ENCODE assay signal across 8 cellular contexts in the genomic region with DNA sequence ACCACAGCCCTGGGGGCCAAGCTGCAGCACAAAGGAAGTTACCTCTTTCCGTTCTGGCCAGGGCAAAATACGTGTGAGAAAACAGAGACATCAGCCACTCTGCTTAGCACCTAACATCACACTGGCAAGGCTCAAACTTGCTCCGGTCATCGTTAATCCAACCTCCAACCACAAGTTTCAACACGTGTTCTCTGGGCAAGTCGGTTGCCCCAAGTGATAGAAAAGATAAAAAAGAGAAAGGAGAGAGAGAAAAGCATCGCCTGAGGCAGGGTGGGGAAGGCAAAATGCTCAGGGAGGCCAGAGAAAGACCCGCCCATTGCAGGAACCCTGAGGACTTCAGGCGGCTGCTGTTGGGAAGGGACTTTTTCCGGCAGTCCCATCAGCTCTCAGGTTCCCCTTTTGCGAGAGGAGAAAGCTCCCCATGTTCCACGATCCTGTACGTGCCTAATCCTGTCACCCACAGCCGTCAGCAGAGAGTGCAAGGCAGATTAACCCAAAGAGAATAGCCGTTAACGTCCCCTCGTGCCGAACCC. TPM values are rescaled to one million over a fixed set of nuclear protein-coding genes. Genes with fewer than 3 reads are reported as not detected.
A peak's percentile ranks its signal among the peaks of the same experiment; 100 is the strongest.
DNase-seq lines count a peak whose midpoint lies in the region; ATAC-seq and TF ChIP-seq lines count a peak whose summit lies in the region.

No MANE protein-coding gene starts in this region.

- H3K36me3 ChIP-seq in GM06990 (ENCODE audit: control insufficient read depth, insufficient read depth, low read length) = no peaks in the 10 kb centered on the region

- no peak overlapping the region for H3K4me3 Mint-ChIP-seq in activated B cell treated with CpG ODN at 0.5 μM for 24 hours
- peak overlapping the region in 5 of 10 donors; percentile 31 to 78 (median 43) for H3K4me3 Mint-ChIP-seq in naive thymus-derived CD8-positive, alpha-beta T cell

- no peaks in the 10 kb centered on the region for H3K27me3 Mint-ChIP-seq in activated B cell treated with CpG ODN at 0.5 μM for 24 hours
- H3K27me3 Mint-ChIP-seq in naive thymus-derived CD8-positive, alpha-beta T cell = no peaks in the 10 kb centered on the region

- H3K36me3 Mint-ChIP-seq in activated B cell treated with CpG ODN at 0.5 μM for 24 hours (ENCODE audit: low read depth) = no peaks in the 10 kb centered on the region
- no peaks in the 10 kb centered on the region for H3K36me3 Mint-ChIP-seq in naive thymus-derived CD8-positive, alpha-beta T cell

- POLR2A ChIA-PET in activated B cell treated with CpG ODN at 0.5 μM for 24 hours (lab: Charles Lee) = no interaction called here
- POLR2A ChIA-PET in naive thymus-derived CD8-positive, alpha-beta T cell (lab: Charles Lee) = no interaction called here

- ATAC-seq in HG02798 (IDR thresholded peaks at IDR 0.05; ENCODE audit: poor library complexity, unreplicated experiment) (peak; percentile 57), activated B cell treated with CpG ODN at 0.5 μM for 24 hours (ENCODE audit: low read depth) (no peak)
- ATAC-seq in naive thymus-derived CD8-positive, alpha-beta T cell = no peak

- no peaks in the 10 kb centered on the region for H3K27me3 ChIP-seq in GM06990 (replicated peaks; ENCODE audit: control insufficient read depth, insufficient read depth, low read length)

- intact Hi-C loops in activated B cell treated with CpG ODN at 0.5 μM for 24 hours (cut with micrococcal nuclease) = no loop called here

- peaks cover 39% of the 10 kb centered on the region for H3K4me1 Mint-ChIP-seq in activated B cell treated with CpG ODN at 0.5 μM for 24 hours
- peaks cover 23 to 55% (median 50%) of the 10 kb centered on the region in 4 donors for H3K4me1 Mint-ChIP-seq in naive thymus-derived CD8-positive, alpha-beta T cell

- no peaks in the 10 kb centered on the region for H3K9me3 Mint-ChIP-seq in activated B cell treated with CpG ODN at 0.5 μM for 24 hours
- H3K9me3 Mint-ChIP-seq in naive thymus-derived CD8-positive, alpha-beta T cell = no peaks in the 10 kb centered on the region

- DNase-seq in GM06990 (ENCODE audit: extremely low read depth, insufficient read length) (peak; percentile 50), activated B cell treated with CpG ODN at 0.5 μM for 24 hours (no peak), NCI-H2227 treated with DMSO at 0.1 percent for 48 hours (lab: John Stamatoyannopoulos, UW) (no peak), mesenteric fat pad (ENCODE audit: low spot score) (no peak), COLO668 (lab: John Stamatoyannopoulos, UW; ENCODE audit: unreplicated experiment) (no peak), NCI-H1105 (lab: John Stamatoyannopoulos, UW) (no peak)
- DNase-seq in naive thymus-derived CD8-positive, alpha-beta T cell = no peak

- CTCF ChIA-PET in activated B cell treated with CpG ODN at 0.5 μM for 24 hours (lab: Charles Lee) = no interaction called here

- H3K27ac Mint-ChIP-seq in activated B cell treated with CpG ODN at 0.5 μM for 24 hours = peak overlapping the region; percentile 42
- H3K27ac Mint-ChIP-seq in naive thymus-derived CD8-positive, alpha-beta T cell = peak overlapping the region; percentile 11 to 91 (median 66)

- H3K4me3 ChIP-seq in GM06990 (replicated peaks; ENCODE audit: low read depth, low read length) = no peak overlapping the region

- TF ChIP-seq CTCF in GM06990 (IDR thresholded peaks at IDR 0.05; ENCODE audit: insufficient read depth, low read length, poor library complexity, severe bottlenecking) = no peak
- TF ChIP-seq CTCF in activated B cell treated with CpG ODN at 0.5 μM for 24 hours (IDR thresholded peaks at IDR 0.05) = no peak

RNA-seq across cellular contexts. Expression of gene B4GALNT4, which starts 18.5 kb away (rescaled TPM):
- total RNA-seq in activated B cell treated with CpG ODN at 0.5 μM for 24 hours = not detected in 2 replicates
- under 1 TPM; 0.16 to 0.39 TPM for total RNA-seq in naive thymus-derived CD8-positive, alpha-beta T cell
- polyA plus RNA-seq in naive thymus-derived CD8-positive, alpha-beta T cell = 1 to 10 TPM in 1 of 3 donors, not detected in 2; 1.3 TPM
- not detected for total RNA-seq in mesenteric fat pad

RNA-seq across cellular contexts. Expression of gene IFITM3, which starts 30.1 kb away (rescaled TPM):
- total RNA-seq in activated B cell treated with CpG ODN at 0.5 μM for 24 hours (14.8 and 17.0 TPM in 2 replicates), mesenteric fat pad (964 TPM)
- total RNA-seq in naive thymus-derived CD8-positive, alpha-beta T cell = 10 to 100 TPM; 11.3 to 11.9 TPM
- 100 to 1,000 TPM in 2 of 3 donors, 10 to 100 TPM in 1; 45.1 to 202 (median 196) TPM for polyA plus RNA-seq in naive thymus-derived CD8-positive, alpha-beta T cell

RNA-seq across cellular contexts. Expression of gene IFITM1, which starts 36.9 kb away (rescaled TPM):
- total RNA-seq in activated B cell treated with CpG ODN at 0.5 μM for 24 hours (21.2 and 25.3 TPM in 2 replicates), mesenteric fat pad (232 TPM)
- total RNA-seq in naive thymus-derived CD8-positive, alpha-beta T cell = 10 to 100 TPM; 90.0 to 91.0 TPM
- 1,000 to 10,000 TPM; 1,833 to 2,198 (median 2,135) TPM for polyA plus RNA-seq in naive thymus-derived CD8-positive, alpha-beta T cell

RNA-seq across cellular contexts. Expression of gene IFITM2, which starts 43.2 kb away (rescaled TPM):
- total RNA-seq in activated B cell treated with CpG ODN at 0.5 μM for 24 hours (112 and 125 TPM in 2 replicates), mesenteric fat pad (657 TPM)
- total RNA-seq in naive thymus-derived CD8-positive, alpha-beta T cell = 100 to 1,000 TPM; 115 to 122 TPM
- 1,000 to 10,000 TPM; 2,345 to 2,732 (median 2,362) TPM for polyA plus RNA-seq in naive thymus-derived CD8-positive, alpha-beta T cell

RNA-seq across cellular contexts. Expression of gene PKP3, which starts 43.2 kb away (rescaled TPM):
- 0.18 TPM in 1 of 2 replicates, not detected in the other for total RNA-seq in activated B cell treated with CpG ODN at 0.5 μM for 24 hours
- total RNA-seq in naive thymus-derived CD8-positive, alpha-beta T cell = under 1 TPM; 0.16 to 0.29 TPM
- polyA plus RNA-seq in naive thymus-derived CD8-positive, alpha-beta T cell = under 1 TPM in 2 of 3 donors, not detected in 1; 0.15 to 0.47 TPM
- 1.2 TPM for total RNA-seq in mesenteric fat pad

Comparison
In these comparisons a context has a peak if more than half of its experiments do, and no peak if none do; other contexts are left out.
1. RNA of gene IFITM3, which starts 30.1 kb away (total RNA-seq): 964 TPM in mesenteric fat pad (single experiment); 14.8 to 17.0 TPM in activated B cell treated with CpG ODN at 0.5 μM for 24 hours and 11.3 to 11.9 TPM in naive thymus-derived CD8-positive, alpha-beta T cell; every median in the first group is over 10 times any median in the second.